In genomic region chr7:158033196-158033595, GRCh38 we compare ENCODE assay signal across 17 cellular contexts.
A peak's percentile ranks its signal among the peaks of the same experiment; 100 is the strongest.
DNase-seq lines count a peak whose midpoint lies in the region; ATAC-seq, FAIRE-seq and TF ChIP-seq lines count a peak whose summit lies in the region.
"Had no signal": no experiment of that assay in that cellular context is flagged by ENCODE, and none has a peak within 500 bp of the region (broad histone marks: within the 10 kb centered on the region; RNA-seq: fewer than 3 reads in every experiment).

No MANE protein-coding gene starts in this region.

- ATAC-seq in K562 = no peak

- intact Hi-C loops in K562 (cut with micrococcal nuclease) = no loop called here
- intact Hi-C loops in spleen (cut with DNase I; ENCODE audit: low total_unique reads) = no loop called here

- POLR2A ChIA-PET in K562 (lab: Yijun Ruan, JAX) = interaction anchor here (0.7 kb wide), 1 partner anchor 187 kb away, joined by 3 read pairs; no protein-coding TSS in a partner anchor

- peaks cover 13% of the 10 kb centered on the region for H3K9me3 Mint-ChIP-seq in neural progenitor cell

- H3K9ac ChIP-seq in K562 (ENCODE audit: insufficient read depth in 1 of 2, low read depth in 2 of 2, low read length in 2 of 2) (no peak overlapping the region), neural progenitor cell (no peak overlapping the region)
- H3K9ac ChIP-seq: BLaER1 had no signal

- CTCF ChIA-PET in K562 (lab: Yijun Ruan, JAX; ENCODE audit: low intra/inter-chr PET ratio) = no interaction called here

- no peak for TF ChIP-seq POLR2A in K562 (conservative IDR thresholded peaks at IDR 0.05)
- TF ChIP-seq POLR2A in spleen (IDR thresholded peaks at IDR 0.05) = no peak
- TF ChIP-seq POLR2A in H54 (IDR thresholded peaks at IDR 0.05; ENCODE audit: low read depth, low read length) = no peak

- H3K4me1 Mint-ChIP-seq in neural progenitor cell = peaks cover 43% of the 10 kb centered on the region
- H3K4me1 Mint-ChIP-seq: CD8-positive, alpha-beta memory T cell had no signal

- no peaks in the 10 kb centered on the region for H3K79me2 ChIP-seq in K562 (ENCODE audit: control insufficient read depth, insufficient read depth, low read length)
- no peaks in the 10 kb centered on the region for H3K79me2 ChIP-seq in neural progenitor cell (ENCODE audit: low read depth)

- BruUV-seq in K562 (replicated peaks; lab: Mats Ljungman, UMichigan) = no TSS peak

- no peaks in the 10 kb centered on the region for H3K9me3 ChIP-seq in K562 (replicated peaks; ENCODE audit: control insufficient read depth, insufficient read depth, low read depth, low read length)
- H3K9me3 ChIP-seq in neural progenitor cell (ENCODE audit: low read depth) = no peaks in the 10 kb centered on the region
- H3K9me3 ChIP-seq in spleen = peaks cover 0 to 37% (median 12%) of the 10 kb centered on the region in 8 donors
- H3K9me3 ChIP-seq: Caco-2, HAP-1 had no signal

- H3K4me1 ChIP-seq in K562 (replicated peaks in 1 of 2; ENCODE audit: control insufficient read depth in 2 of 2, insufficient read depth in 2 of 2, low read length in 2 of 2) = no peaks in the 10 kb centered on the region
- H3K4me1 ChIP-seq in neural progenitor cell = peaks cover 32% of the 10 kb centered on the region
- no peaks in the 10 kb centered on the region for H3K4me1 ChIP-seq in spleen
- H3K4me1 ChIP-seq: Caco-2, HAP-1 had no signal

- no peaks in the 10 kb centered on the region for H3K9me1 ChIP-seq in K562 (ENCODE audit: control insufficient read depth, insufficient read depth, low read length)

- no peak for TF ChIP-seq CTCF in K562 (IDR thresholded peaks at IDR 0.05 in 2 of 3, conservative IDR thresholded peaks at IDR 0.05 in 1 of 3; ENCODE audit: insufficient read depth in 2 of 3, low read depth in 1 of 3, low read length in 3 of 3)
- TF ChIP-seq CTCF in neural progenitor cell (IDR thresholded peaks at IDR 0.05) = no peak
- TF ChIP-seq CTCF in spleen (IDR thresholded peaks at IDR 0.05 in 8 of 11, conservative IDR thresholded peaks at IDR 0.05 in 3 of 11) = no peak

- H4K20me1 ChIP-seq in K562 (replicated peaks; ENCODE audit: control insufficient read depth, insufficient read depth, low read length) (peaks cover 4% of the 10 kb centered on the region; the same call in 1 of the 2 replicates), neural progenitor cell (ENCODE audit: low read depth) (no peaks in the 10 kb centered on the region)
- H4K20me1 ChIP-seq: BLaER1 had no signal

- no peak overlapping the region for H2AFZ ChIP-seq in K562 (ENCODE audit: low read depth, low read length)
- H2AFZ ChIP-seq in neural progenitor cell (replicated peaks) = no peak overlapping the region

- TF ChIP-seq EP300 in K562 (IDR thresholded peaks at IDR 0.05; ENCODE audit: low read length) = no peak

- peaks cover 22 to 46% of the 10 kb centered on the region in 2 experiments; a peak in 4 of 5 replicates for H3K27me3 ChIP-seq in K562 (ENCODE audit: control insufficient read depth in 2 of 2, insufficient read depth in 2 of 2, low read length in 2 of 2)
- no peaks in the 10 kb centered on the region for H3K27me3 ChIP-seq in neural progenitor cell
- H3K27me3 ChIP-seq in spleen (replicated peaks in 1 of 7) = peaks cover 0 to 38% (median 0%) of the 10 kb centered on the region in 7 donors
- H3K27me3 ChIP-seq: BLaER1 had no signal

- H3K27ac Mint-ChIP-seq in neural progenitor cell = peak overlapping the region; percentile 95
- H3K27ac Mint-ChIP-seq: CD8-positive, alpha-beta memory T cell had no signal

- in situ Hi-C loops in K562 (cut with MboI) = no loop called here

- under 1% methylated on average over 8 of the region's 8 CpGs for WGBS in K562 (ENCODE audit: insufficient coverage, low coverage, missing lambda C conversion rate)
- 72 to 86% (median 79%) methylated on average over 8 of the region's 8 CpGs for WGBS in spleen, 5 donors

- H3K4me3 ChIP-seq in K562 = no peak overlapping the region
- H3K4me3 ChIP-seq in neural progenitor cell = no peak overlapping the region
- no peak overlapping the region for H3K4me3 ChIP-seq in spleen
- H3K4me3 ChIP-seq: BLaER1, HAP-1 had no signal

- no peak overlapping the region for H3K4me2 ChIP-seq in K562 (ENCODE audit: insufficient read depth, low read length)
- H3K4me2 ChIP-seq in neural progenitor cell = peak overlapping the region; percentile 62
- H3K4me2 ChIP-seq: BLaER1 had no signal

- peak overlapping the region; percentile 78 for H3K4me3 Mint-ChIP-seq in neural progenitor cell
- H3K4me3 Mint-ChIP-seq: CD8-positive, alpha-beta memory T cell had no signal

- peaks cover 16% of the 10 kb centered on the region for H3K27me3 Mint-ChIP-seq in neural progenitor cell (ENCODE audit: insufficient read depth, low read depth)

- no peak for TF ChIP-seq RAD21 in K562 (CRISPR knock-in tag; conservative IDR thresholded peaks at IDR 0.05 in 1 of 2, IDR thresholded peaks at IDR 0.05 in 1 of 2)

- H3K27ac ChIP-seq in K562 (ENCODE audit: extremely low read depth, low read depth, low read length) (no peak overlapping the region), neural progenitor cell (peak overlapping the region; percentile 89), spleen (no peak overlapping the region)
- H3K27ac ChIP-seq: BLaER1 had no signal

- H3K36me3 Mint-ChIP-seq in neural progenitor cell = peaks cover 6% of the 10 kb centered on the region
- H3K36me3 Mint-ChIP-seq: CD8-positive, alpha-beta memory T cell had no signal

- FAIRE-seq in K562 (lab: Jason Lieb, UNC) (no peak), H54 (lab: Jason Lieb, UNC) (no peak)
- FAIRE-seq: GM19239, HTR-8/SVneo had no signal

- H3K36me3 ChIP-seq in K562 (ENCODE audit: control insufficient read depth, insufficient read depth, low read length) (no peaks in the 10 kb centered on the region), neural progenitor cell (no peaks in the 10 kb centered on the region), spleen (no peaks in the 10 kb centered on the region)
- H3K36me3 ChIP-seq: BLaER1, HAP-1 had no signal

- H3F3A ChIP-seq in neural progenitor cell (ENCODE audit: low read depth) = peaks cover 30% of the 10 kb centered on the region

- DNase-seq in OCI-M1 (lab: John Stamatoyannopoulos, UW) (peak; percentile 0), K562 (ENCODE audit: extremely low read depth in 1 of 4, low spot score in 3 of 4) (no peak), neural progenitor cell (ENCODE audit: low spot score) (no peak), spleen (peak; percentile 22), DMS53 (lab: John Stamatoyannopoulos, UW) (no peak), H54 (ENCODE audit: insufficient read length, low spot score) (no peak), NCI-H82 (lab: John Stamatoyannopoulos, UW) (no peak)
- DNase-seq: 8988T; AML-193; Caco-2; CD8-positive, alpha-beta memory T cell; GF-D8; GOT3 had no signal

TF ChIP-seq in K562, 482 proteins besides CTCF, POLR2A, EP300 and RAD21:
- TF ChIP-seq ZC3H11A (IDR thresholded peaks at IDR 0.05; ENCODE audit: low read depth, low read length) (no peak), JUND (IDR thresholded peaks at IDR 0.05; ENCODE audit: borderline replicate concordance, low read depth, low read length) (no peak), JUND (tag; IDR thresholded peaks at IDR 0.05; ENCODE audit: borderline replicate concordance, low read depth, low read length) (peak; percentile 26; the same call in 1 of the 3 replicates), SAP30 (IDR thresholded peaks at IDR 0.05; ENCODE audit: borderline replicate concordance, insufficient read depth, low read depth, low read length, poor library complexity, severe bottlenecking) (no peak), CTBP1 (IDR thresholded peaks at IDR 0.05; ENCODE audit: borderline replicate concordance) (peak; percentile 17; the same call in 1 of the 2 replicates)

Comparison
In these comparisons a context has a peak if more than half of its experiments do, and no peak if none do; other contexts are left out.
1. DNase-seq: peak in OCI-M1 (single experiment) and spleen (single experiment); none in K562 (0 of 4), neural progenitor cell (single experiment), DMS53 (single experiment), H54 (single experiment) and NCI-H82 (single experiment).